In the genomic region with DNA sequence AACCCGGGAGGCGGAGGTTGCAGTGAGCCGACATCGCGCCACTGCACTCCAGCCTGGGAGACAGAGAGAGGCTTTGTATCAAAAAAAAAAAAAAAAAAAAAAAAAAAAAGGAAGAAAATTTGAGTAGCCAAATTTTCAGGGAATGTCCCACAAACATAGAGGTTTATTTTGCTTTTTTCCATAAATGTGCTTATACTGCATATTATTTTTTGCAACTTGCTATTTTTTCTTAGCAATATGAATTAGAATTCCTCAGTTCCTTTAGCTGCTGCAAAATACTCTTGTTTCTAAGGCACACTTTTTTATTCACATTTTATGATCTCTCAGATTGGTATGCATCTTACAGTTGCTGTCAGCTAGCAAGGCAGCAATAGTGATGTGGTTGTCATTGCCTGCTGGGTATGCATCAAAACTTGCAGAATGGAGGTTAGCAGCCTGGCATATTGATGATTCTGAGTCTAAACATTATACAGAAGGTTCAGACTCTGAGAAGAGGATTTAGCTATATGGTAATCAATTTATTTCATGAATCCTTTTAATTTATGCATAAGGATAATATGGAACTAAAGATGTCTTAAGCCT, we compare ENCODE assay signal across 2 cellular contexts.
TF ChIP-seq lines count a peak whose summit lies in the region.

No MANE protein-coding gene starts in this region.

TF ChIP-seq in A549, 52 proteins besides CTCF, POLR2A, EP300 and RAD21:
- TF ChIP-seq MAFK (IDR thresholded peaks at IDR 0.05; ENCODE audit: partially characterized antibody) = peak; percentile 45
- TF ChIP-seq MAZ (IDR thresholded peaks at IDR 0.05; ENCODE audit: borderline replicate concordance, low read depth, low read length) = no peak

TF ChIP-seq in neural cell, 6 proteins besides CTCF, POLR2A, EP300 and RAD21 (continued from another document):
- TF ChIP-seq REST (IDR thresholded peaks at IDR 0.05; ENCODE audit: borderline replicate concordance) = no peak
